9 cellular contexts compared by ENCODE assay signal in the genomic region with DNA sequence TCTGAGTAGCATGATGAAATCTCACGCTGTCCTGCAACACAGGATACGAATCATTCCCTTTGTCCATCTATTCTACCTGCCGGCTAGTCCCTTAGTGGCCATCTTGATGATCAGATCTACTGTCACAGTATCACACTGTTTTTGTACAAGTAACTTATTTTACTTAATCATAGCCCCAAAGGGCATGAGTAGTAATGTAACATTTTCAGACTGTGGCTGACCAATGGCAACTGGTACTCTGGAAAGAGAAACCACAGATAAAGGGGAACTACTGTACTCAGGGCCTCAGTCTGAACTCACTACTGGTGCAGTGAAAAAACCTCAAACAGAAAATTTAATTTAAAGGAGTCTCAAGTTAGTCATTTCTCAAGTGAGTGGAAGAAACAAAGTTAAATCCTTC.
DNase-seq lines count a peak whose midpoint lies in the region; ATAC-seq and TF ChIP-seq lines count a peak whose summit lies in the region.
"Had no signal": no experiment of that assay in that cellular context is flagged by ENCODE, and none has a peak within 500 bp of the region (broad histone marks: within the 10 kb centered on the region; RNA-seq: fewer than 3 reads in every experiment).

No MANE protein-coding gene starts in this region.

- H3K4me2 ChIP-seq in PC-3 (ENCODE audit: low read length) = no peak overlapping the region

- H3K27ac ChIP-seq in PC-3 (ENCODE audit: low read length) = no peak overlapping the region

- intact Hi-C loops in PC-3 (cut with micrococcal nuclease) (no loop called here), Right ventricle myocardium superior (cut with DNase I) (no loop called here), posterior vena cava (cut with DNase I) (no loop called here)

- H3K9me3 ChIP-seq in PC-3 (ENCODE audit: low read length) = no peaks in the 10 kb centered on the region
- H3K9me3 ChIP-seq: BE2C had no signal

- no peak overlapping the region for H3K9ac ChIP-seq in PC-3 (ENCODE audit: low read length)

- no peak overlapping the region for H3K4me3 ChIP-seq in PC-3 (ENCODE audit: low read length)

- BruUV-seq in PC-3 (replicated peaks; lab: Mats Ljungman, UMichigan) = no TSS peak

- H3K9me2 ChIP-seq in PC-3 (replicated peaks; ENCODE audit: low read length) = no peaks in the 10 kb centered on the region

- CTCF ChIA-PET in PC-3 (lab: Charles Lee) = no interaction called here

- H3F3A ChIP-seq in PC-3 (ENCODE audit: low read length, unreplicated experiment) = no peaks in the 10 kb centered on the region

- H3K36me3 ChIP-seq in PC-3 (ENCODE audit: low read depth, low read length) = no peaks in the 10 kb centered on the region
- H3K36me3 ChIP-seq: BE2C had no signal

- H2AFZ ChIP-seq in PC-3 (ENCODE audit: low read length) = no peak overlapping the region

- no peaks in the 10 kb centered on the region for H3K4me1 ChIP-seq in PC-3 (ENCODE audit: insufficient read depth, low read length)
- H3K4me1 ChIP-seq: BE2C had no signal

- POLR2A ChIA-PET in PC-3 (lab: Charles Lee; ENCODE audit: unreplicated experiment) = no interaction called here

- no peak for TF ChIP-seq CTCF in GM10266 (IDR thresholded peaks at IDR 0.05; ENCODE audit: control insufficient read depth, insufficient read depth, low read depth, missing control alignments)
- TF ChIP-seq CTCF in PC-3 (conservative IDR thresholded peaks at IDR 0.05; ENCODE audit: low read depth, low read length) = no peak

- H3K27me3 ChIP-seq in PC-3 (ENCODE audit: low read length) = no peaks in the 10 kb centered on the region
- H3K27me3 ChIP-seq: BE2C had no signal

- no peaks in the 10 kb centered on the region for H3K79me2 ChIP-seq in PC-3 (ENCODE audit: low read length)

- H4K20me1 ChIP-seq in PC-3 (ENCODE audit: low read length) = no peaks in the 10 kb centered on the region

- DNase-seq in GM10266 (ENCODE audit: extremely low spot score) = peak; percentile 25
- DNase-seq in PC-3 = peak; percentile 5
- DNase-seq in activated T-cell treated with anti-CD3 and anti-CD28 coated beads for 4 hours = no peak
- DNase-seq in Right ventricle myocardium superior = no peak
- no peak for DNase-seq in NCI-H187 treated with DMSO at 0.1 percent for 48 hours (lab: John Stamatoyannopoulos, UW)
- no peak for DNase-seq in posterior vena cava (ENCODE audit: low spot score)
- DNase-seq: BE2C had no signal

- ATAC-seq in GM19455 (IDR thresholded peaks at IDR 0.05; ENCODE audit: unreplicated experiment) (peak; percentile 87), HG03060 (IDR thresholded peaks at IDR 0.05; ENCODE audit: low read depth, unreplicated experiment) (peak; percentile 95), PC-3 (no peak), Right ventricle myocardium superior (ENCODE audit: poor library complexity) (no peak)

Comparison
In these comparisons a context has a peak if more than half of its experiments do, and no peak if none do; other contexts are left out.
1. DNase-seq: peak in GM10266 (single experiment) and PC-3 (single experiment); none in activated T-cell treated with anti-CD3 and anti-CD28 coated beads for 4 hours (single experiment), Right ventricle myocardium superior (single experiment), NCI-H187 treated with DMSO at 0.1 percent for 48 hours (single experiment) and posterior vena cava (single experiment).
2. ATAC-seq: peak in GM19455 (single experiment) and HG03060 (single experiment); none in PC-3 (single experiment) and Right ventricle myocardium superior (single experiment).